31 cellular contexts compared by ENCODE assay signal in the genomic region with DNA sequence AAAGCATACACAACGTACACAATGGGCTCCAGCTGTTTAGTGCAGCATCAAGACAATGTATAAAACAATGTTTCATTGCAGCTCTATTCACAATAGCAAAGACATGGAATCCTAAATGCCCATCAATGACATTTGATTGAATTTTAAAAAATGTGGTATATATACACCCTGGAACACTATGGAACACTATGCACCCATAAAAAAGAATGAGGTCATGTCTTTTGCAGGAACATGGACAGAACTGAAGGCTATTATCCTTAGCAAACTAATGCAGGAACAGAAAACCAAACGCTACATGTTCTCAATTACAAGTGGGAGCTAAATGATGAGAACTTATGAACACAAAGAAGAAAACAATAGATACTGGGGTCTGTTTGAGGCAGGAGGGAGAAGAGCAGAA.
"Had no signal": no experiment of that assay in that cellular context is flagged by ENCODE, and none has a peak within 500 bp of the region (broad histone marks: within the 10 kb centered on the region; RNA-seq: fewer than 3 reads in every experiment).

No MANE protein-coding gene starts in this region.

- H3K27me3 ChIP-seq: ascending aorta, body of pancreas, brain microvascular endothelial cell, breast epithelium, cardiac muscle cell had no signal

- ATAC-seq: activated naive CD4-positive, alpha-beta T cell treated with anti-CD3 and anti-CD28 coated beads, Interleukin-2, amount 50 U/mL, for 72 hours; activated naive CD8-positive, alpha-beta T cell treated with anti-CD3 and anti-CD28 coated beads, Interleukin-2, amount 50 U/mL, for 24 hours; activated T-cell treated with anti-CD3 and anti-CD28 coated beads, Interleukin-2, amount 50 U/mL, for 4 hours; activated T-cell treated with anti-CD3 and anti-CD28 coated beads, Interleukin-2, amount 50 U/mL, for 72 hours; activated T-helper 17 cell treated with anti-CD3 and anti-CD28 coated beads, Interleukin-2, amount 50 U/mL, for 72 hours; body of pancreas had no signal

- H3K27ac ChIP-seq: adrenal gland, ascending aorta, body of pancreas, brain microvascular endothelial cell, breast epithelium, cardiac muscle cell had no signal

- H3K9me3 ChIP-seq: adrenal gland, ascending aorta, body of pancreas, breast epithelium had no signal

- H3K4me3 ChIP-seq: adrenal gland, ascending aorta, body of pancreas, breast epithelium, cardiac muscle cell had no signal

- FAIRE-seq: astrocyte, bronchial epithelial cell had no signal

- H3K36me3 ChIP-seq: adrenal gland, ascending aorta, brain microvascular endothelial cell, breast epithelium, cardiac muscle cell had no signal

- H3K4me1 ChIP-seq: adrenal gland, ascending aorta, body of pancreas, breast epithelium had no signal

- DNase-seq: activated effector memory CD4-positive, alpha-beta T cell treated with anti-CD3 and anti-CD28 coated beads, Interleukin-2, amount 50 U/mL, for 16 hours; activated effector memory CD4-positive, alpha-beta T cell treated with Interleukin-2 at 50 U/mL for 16 hours; activated gamma-delta T cell; activated gamma-delta T cell treated with Interleukin-2 at 50 U/mL for 16 hours; activated naive CD4-positive, alpha-beta T cell; activated naive CD4-positive, alpha-beta T cell treated with anti-CD3 and anti-CD28 coated beads for 36 hours; activated naive CD4-positive, alpha-beta T cell treated with anti-CD3 and anti-CD28 coated beads, Interleukin-2, amount 10 ng/mL, durations not matched to agents 7 days and 5 days; activated naive CD4-positive, alpha-beta T cell treated with anti-CD3 and anti-CD28 coated beads, Interleukin-2, amount 50 U/mL, for 16 hours; activated naive CD4-positive, alpha-beta T cell treated with Interleukin-2 at 50 U/mL for 16 hours; activated naive CD8-positive, alpha-beta T cell treated with anti-CD3 and anti-CD28 coated beads for 36 hours; activated naive CD8-positive, alpha-beta T cell treated with anti-CD3 and anti-CD28 coated beads, Interleukin-2, amount 10 ng/mL, durations not matched to agents 7 days and 5 days; activated naive CD8-positive, alpha-beta T cell treated with anti-CD3 and anti-CD28 coated beads, Interleukin-2, amount 50 U/mL, for 24 hours; activated T-cell treated with anti-CD3 and anti-CD28 coated beads, Interleukin-2, amount 50 U/mL, for 24 hours; activated T-cell treated with anti-CD3 and anti-CD28 coated beads, Interleukin-2, amount 50 U/mL, for 4 hours; activated T-cell treated with anti-CD3 and anti-CD28 coated beads, Interleukin-2, amount 50 U/mL, for 48 hours; activated T-cell treated with anti-CD3 and anti-CD28 coated beads, Interleukin-2, amount 50 U/mL, for 72 hours; adrenal gland; amniotic stem cell; amygdala; aorta; body of pancreas; brain microvascular endothelial cell; central memory CD4-positive, alpha-beta T cell; cerebellar nuclear complex had no signal
